In genomic region chr17:68822752-68823289, GRCh38 we compare ENCODE assay signal across 2 cellular contexts.
A peak's percentile ranks its signal among the peaks of the same experiment; 100 is the strongest.
TF ChIP-seq lines count a peak whose summit lies in the region.

No MANE protein-coding gene starts in this region.

TF ChIP-seq in HCT116, 20 proteins besides CTCF, POLR2A, EP300 and RAD21:
- TF ChIP-seq JUND (IDR thresholded peaks at IDR 0.05) (no peak), EGR1 (IDR thresholded peaks at IDR 0.05; ENCODE audit: low read depth) (no peak), ELF1 (IDR thresholded peaks at IDR 0.05; ENCODE audit: borderline replicate concordance, low read depth) (no peak), CBX3 (IDR thresholded peaks at IDR 0.05; ENCODE audit: low read depth) (no peak), ZFX (IDR thresholded peaks at IDR 0.05) (no peak), EZH2phosphoT487 (IDR thresholded peaks at IDR 0.05; ENCODE audit: borderline replicate concordance) (no peak), REST (IDR thresholded peaks at IDR 0.05; ENCODE audit: low read depth) (no peak), SRF (IDR thresholded peaks at IDR 0.05; ENCODE audit: low read depth) (no peak)
TF ChIP-seq in HCT116: peak in this region for 0.

TF ChIP-seq in GM12878, 131 proteins besides CTCF, POLR2A, EP300 and RAD21:
- TF ChIP-seq IRF4 (IDR thresholded peaks at IDR 0.05; ENCODE audit: low read depth, low read length) = peak; percentile 46; the same call in 1 of the 2 replicates
- TF ChIP-seq LARP7 (IDR thresholded peaks at IDR 0.05) = no peak
- TF ChIP-seq YY1 (IDR thresholded peaks at IDR 0.05; ENCODE audit: low read depth, low read length) = no peak
- peak; percentile 71 for TF ChIP-seq RUNX3 (IDR thresholded peaks at IDR 0.05; ENCODE audit: low read length)
